ENCODE assay signal across 9 cellular contexts in genomic region chr2:7037340-7038333, GRCh38.
DNase-seq lines count a peak whose midpoint lies in the region; ATAC-seq and TF ChIP-seq lines count a peak whose summit lies in the region.
"Had no signal": no experiment of that assay in that cellular context is flagged by ENCODE, and none has a peak within 500 bp of the region (broad histone marks: within the 10 kb centered on the region; RNA-seq: fewer than 3 reads in every experiment).

No MANE protein-coding gene starts in this region.

- H3K36me3 Mint-ChIP-seq in activated naive CD8-positive, alpha-beta T cell treated with anti-CD3 and anti-CD28 coated beads for 36 hours = peaks cover 19% of the 10 kb centered on the region

- 0 out of 2 replicates have a peak, but pooled peaks cover 4% of the 10 kb centered on the region for H3K4me1 ChIP-seq in DOHH2 (ENCODE audit: control insufficient read depth, low read length)
- H3K4me1 ChIP-seq in RWPE2 (ENCODE audit: insufficient read depth, poor library complexity, severe bottlenecking) = no peaks in the 10 kb centered on the region

- H3K27ac ChIP-seq in DOHH2 (ENCODE audit: low read depth, low read length) = no peak overlapping the region
- H3K27ac ChIP-seq in RWPE2 (ENCODE audit: poor library complexity, severe bottlenecking) = no peak overlapping the region

- H3K27me3 Mint-ChIP-seq in activated naive CD8-positive, alpha-beta T cell treated with anti-CD3 and anti-CD28 coated beads for 36 hours = no peaks in the 10 kb centered on the region
- H3K27me3 Mint-ChIP-seq: dendritic cell treated with granulocyte-macrophage colony-stimulating factor and Interleukin-4, amounts not matched to agents 40 ng/mL and 50 ng/mL, for 4 days had no signal

- TF ChIP-seq CTCF in DOHH2 (IDR thresholded peaks at IDR 0.05; ENCODE audit: low read depth, low read length, poor library complexity, severe bottlenecking) = peak; percentile 83
- TF ChIP-seq CTCF in RWPE2 (IDR thresholded peaks at IDR 0.05; ENCODE audit: poor library complexity, severe bottlenecking) = peak; percentile 65

- ATAC-seq in GM21381 (IDR thresholded peaks at IDR 0.05; ENCODE audit: unreplicated experiment) = peak; percentile 85
- ATAC-seq in RWPE2 (ENCODE audit: low read depth) = peak; percentile 54; the same call in 1 of the 3 replicates
- ATAC-seq in GM19397 (IDR thresholded peaks at IDR 0.05; ENCODE audit: unreplicated experiment) = no peak

- no peaks in the 10 kb centered on the region for H3K9me3 Mint-ChIP-seq in activated naive CD8-positive, alpha-beta T cell treated with anti-CD3 and anti-CD28 coated beads for 36 hours
- H3K9me3 Mint-ChIP-seq: dendritic cell treated with granulocyte-macrophage colony-stimulating factor and Interleukin-4, amounts not matched to agents 40 ng/mL and 50 ng/mL, for 4 days had no signal

- no peaks in the 10 kb centered on the region for H3F3A ChIP-seq in DOHH2 (ENCODE audit: control insufficient read depth, insufficient read depth)

- H3K79me2 ChIP-seq in DOHH2 (ENCODE audit: control insufficient read depth, low read length) = no peaks in the 10 kb centered on the region

- intact Hi-C loops in cardiac septum (cut with DNase I) = no loop called here

- no peak overlapping the region for H3K27ac Mint-ChIP-seq in activated naive CD8-positive, alpha-beta T cell treated with anti-CD3 and anti-CD28 coated beads for 36 hours
- H3K27ac Mint-ChIP-seq: dendritic cell treated with granulocyte-macrophage colony-stimulating factor and Interleukin-4, amounts not matched to agents 40 ng/mL and 50 ng/mL, for 4 days had no signal

- no peaks in the 10 kb centered on the region for H3K4me1 Mint-ChIP-seq in activated naive CD8-positive, alpha-beta T cell treated with anti-CD3 and anti-CD28 coated beads for 36 hours

- H3K9me2 ChIP-seq in DOHH2 (replicated peaks; ENCODE audit: control insufficient read depth, low read length) = no peaks in the 10 kb centered on the region

- no peaks in the 10 kb centered on the region for H4K20me1 ChIP-seq in DOHH2 (ENCODE audit: control insufficient read depth, insufficient read depth, low read depth, low read length)

- H3K27me3 ChIP-seq in DOHH2 (ENCODE audit: control insufficient read depth, low read length) (peaks cover 15% of the 10 kb centered on the region), RWPE2 (ENCODE audit: insufficient read depth, poor library complexity, severe bottlenecking) (peaks cover 26% of the 10 kb centered on the region)

- H3K9me3 ChIP-seq in DOHH2 (ENCODE audit: control insufficient read depth, insufficient read depth, low read length) (no peaks in the 10 kb centered on the region), RWPE2 (ENCODE audit: severe bottlenecking) (no peaks in the 10 kb centered on the region)

- no peak overlapping the region for H3K4me3 Mint-ChIP-seq in activated naive CD8-positive, alpha-beta T cell treated with anti-CD3 and anti-CD28 coated beads for 36 hours
- H3K4me3 Mint-ChIP-seq: dendritic cell treated with granulocyte-macrophage colony-stimulating factor and Interleukin-4, amounts not matched to agents 40 ng/mL and 50 ng/mL, for 4 days had no signal

- no peaks in the 10 kb centered on the region for H3K36me3 ChIP-seq in DOHH2 (ENCODE audit: control insufficient read depth, low read length)
- no peaks in the 10 kb centered on the region for H3K36me3 ChIP-seq in RWPE2 (ENCODE audit: low read depth)

- DNase-seq in HT-29 (ENCODE audit: low spot score) = peak; percentile 68
- DNase-seq in RWPE2 (ENCODE audit: low spot score) = no peak
- DNase-seq in activated naive CD8-positive, alpha-beta T cell treated with anti-CD3 and anti-CD28 coated beads for 36 hours = peak; percentile 30
- DNase-seq in cardiac septum (ENCODE audit: low spot score) = peak; percentile 86
- peak; percentile 78 for DNase-seq in putamen (ENCODE audit: low spot score)

- H3K4me3 ChIP-seq in DOHH2 (ENCODE audit: low read length) = no peak overlapping the region
- no peak overlapping the region for H3K4me3 ChIP-seq in RWPE2 (ENCODE audit: severe bottlenecking)

- H3K4me2 ChIP-seq in DOHH2 (ENCODE audit: low read length) = no peak overlapping the region
